Comparison of ENCODE assay signal across 15 cellular contexts in the genomic region with DNA sequence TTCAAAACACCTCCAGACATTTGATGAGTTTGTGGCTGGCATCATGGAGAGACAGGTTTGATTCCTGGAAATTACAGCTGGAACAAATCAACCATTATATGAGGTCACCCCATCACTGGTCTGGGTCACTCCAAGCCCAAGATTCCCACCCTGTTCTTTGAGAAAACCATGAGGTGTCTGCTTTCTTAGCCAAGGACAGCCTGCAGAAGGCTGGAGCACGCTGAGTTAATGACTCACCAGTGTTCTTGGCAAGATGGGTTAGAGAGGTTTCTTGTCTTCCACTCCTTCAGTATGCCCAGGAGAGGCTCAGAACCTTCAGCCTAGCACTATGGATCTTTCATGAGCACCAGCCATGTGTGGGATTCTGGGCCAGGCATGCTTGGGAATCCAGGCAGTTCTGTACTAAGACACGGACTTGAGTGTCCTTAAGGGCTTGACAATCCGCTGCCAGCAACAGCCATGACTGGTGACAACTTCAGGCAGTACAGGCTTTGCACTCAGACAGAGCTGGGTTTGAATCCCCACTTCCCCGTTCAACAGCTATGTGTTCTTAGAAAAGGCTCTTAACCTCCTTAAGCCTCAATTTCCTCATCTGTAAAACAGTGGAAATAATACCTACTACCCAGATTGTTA. TPM values are rescaled to one million over a fixed set of nuclear protein-coding genes. Genes with fewer than 3 reads are reported as not detected.
DNase-seq lines count a peak whose midpoint lies in the region; ATAC-seq and TF ChIP-seq lines count a peak whose summit lies in the region.
"Had no signal": no experiment of that assay in that cellular context is flagged by ENCODE, and none has a peak within 500 bp of the region (broad histone marks: within the 10 kb centered on the region; RNA-seq: fewer than 3 reads in every experiment).

No MANE protein-coding gene starts in this region.

- peak; percentile 55 for DNase-seq in AG09309 (ENCODE audit: low read depth)
- peak; percentile 27 for DNase-seq in LoVo (ENCODE audit: low spot score)
- no peak for DNase-seq in chondrocyte (ENCODE audit: low spot score)
- peak; percentile 49 for DNase-seq in kidney glomerular epithelial cell (lab: John Stamatoyannopoulos, UW)
- no peak for DNase-seq in NCI-H526 (lab: John Stamatoyannopoulos, UW)
- no peak for DNase-seq in activated T-cell treated with anti-CD3 and anti-CD28 coated beads, Interleukin-2, amount 50 U/mL, for 1 hour
- DNase-seq in CD4-positive, alpha-beta T cell = no peak
- DNase-seq: activated CD4-positive, alpha-beta T cell treated with anti-CD3 and anti-CD28 coated beads, Interleukin-2, amount 50 U/mL, for 1 hour; activated naive CD8-positive, alpha-beta T cell treated with anti-CD3 and anti-CD28 coated beads, Interleukin-2, amount 10 ng/mL, durations not matched to agents 7 days and 5 days; Caco-2; glutamatergic neuron; NCI-H1436 treated with DMSO at 0.1 percent for 48 hours; stimulated activated CD4-positive, alpha-beta T cell treated with anti-CD3 and anti-CD28 coated beads, Interleukin-2, amount 100 ng/mL, for 48 hours had no signal

- no peaks in the 10 kb centered on the region for H3K36me3 Mint-ChIP-seq in chondrocyte (ENCODE audit: low read depth)
- H3K36me3 Mint-ChIP-seq in CD4-positive, alpha-beta T cell (ENCODE audit: low read depth) = peaks cover 38% of the 10 kb centered on the region

- TF ChIP-seq CTCF in AG09309 (IDR thresholded peaks at IDR 0.05; ENCODE audit: control insufficient read depth, insufficient read depth, low read depth, low read length, missing control alignments) (no peak), chondrocyte (IDR thresholded peaks at IDR 0.05) (no peak)
- TF ChIP-seq CTCF in CD4-positive, alpha-beta T cell (IDR thresholded peaks at IDR 0.05) = no peak

- peaks cover 45% of the 10 kb centered on the region for H3K4me1 Mint-ChIP-seq in chondrocyte (ENCODE audit: low read depth)
- H3K4me1 Mint-ChIP-seq in CD4-positive, alpha-beta T cell (ENCODE audit: low read depth) = no peaks in the 10 kb centered on the region

- POLR2A ChIA-PET in CD4-positive, alpha-beta T cell (lab: Charles Lee) = no interaction called here

- H3K4me3 ChIP-seq in AG09309 (ENCODE audit: control insufficient read depth, low read depth, low read length) = no peak overlapping the region
- H3K4me3 ChIP-seq: suprapubic skin had no signal

- H3K27me3 ChIP-seq in CD4-positive, alpha-beta T cell (ENCODE audit: control insufficient read depth, insufficient read depth, low read length) = no peaks in the 10 kb centered on the region
- H3K27me3 ChIP-seq: suprapubic skin had no signal

- no peak overlapping the region for H3K4me3 Mint-ChIP-seq in chondrocyte (ENCODE audit: unreplicated experiment)
- H3K4me3 Mint-ChIP-seq in CD4-positive, alpha-beta T cell = no peak overlapping the region
- H3K4me3 Mint-ChIP-seq: activated naive CD8-positive, alpha-beta T cell treated with anti-CD3 and anti-CD28 coated beads, Interleukin-2, amount 10 ng/mL, durations not matched to agents 7 days and 5 days had no signal

- H3K27ac ChIP-seq in CD4-positive, alpha-beta T cell (ENCODE audit: low read depth, low read length) = no peak overlapping the region
- H3K27ac ChIP-seq: suprapubic skin had no signal

- H3K27me3 Mint-ChIP-seq in chondrocyte (ENCODE audit: low read depth) = no peaks in the 10 kb centered on the region
- H3K27me3 Mint-ChIP-seq in CD4-positive, alpha-beta T cell = no peaks in the 10 kb centered on the region
- H3K27me3 Mint-ChIP-seq: activated naive CD8-positive, alpha-beta T cell treated with anti-CD3 and anti-CD28 coated beads, Interleukin-2, amount 10 ng/mL, durations not matched to agents 7 days and 5 days had no signal

- no peaks in the 10 kb centered on the region for H3K9me3 Mint-ChIP-seq in chondrocyte (ENCODE audit: low read depth)
- H3K9me3 Mint-ChIP-seq in CD4-positive, alpha-beta T cell = no peaks in the 10 kb centered on the region
- H3K9me3 Mint-ChIP-seq: activated naive CD8-positive, alpha-beta T cell treated with anti-CD3 and anti-CD28 coated beads, Interleukin-2, amount 10 ng/mL, durations not matched to agents 7 days and 5 days had no signal

- H3K27ac Mint-ChIP-seq in chondrocyte (ENCODE audit: unreplicated experiment) = peak overlapping the region; percentile 71
- H3K27ac Mint-ChIP-seq in CD4-positive, alpha-beta T cell = no peak overlapping the region
- H3K27ac Mint-ChIP-seq: activated naive CD8-positive, alpha-beta T cell treated with anti-CD3 and anti-CD28 coated beads, Interleukin-2, amount 10 ng/mL, durations not matched to agents 7 days and 5 days had no signal

- intact Hi-C loops in CD4-positive, alpha-beta T cell (cut with DNase I, micrococcal nuclease) = no loop called here

- ATAC-seq in CD4-positive, alpha-beta T cell (ENCODE audit: poor library complexity) = no peak
- ATAC-seq in HG03342 (IDR thresholded peaks at IDR 0.05; ENCODE audit: unreplicated experiment) = no peak

- H3K9me3 ChIP-seq in CD4-positive, alpha-beta T cell (ENCODE audit: control insufficient read depth, low read length) = no peaks in the 10 kb centered on the region
- H3K9me3 ChIP-seq: Caco-2, suprapubic skin had no signal

- CTCF ChIA-PET in CD4-positive, alpha-beta T cell (lab: Charles Lee) = no interaction called here

RNA-seq across cellular contexts. Expression of a gene that starts 43.9 kb away (rescaled TPM):
- 0.07 TPM in 1 of 3 replicates, not detected in the others for total RNA-seq in chondrocyte
- total RNA-seq in CD4-positive, alpha-beta T cell = not detected
- total RNA-seq: activated naive CD8-positive, alpha-beta T cell treated with anti-CD3 and anti-CD28 coated beads, Interleukin-2, amount 10 ng/mL, durations not matched to agents 7 days and 5 days had no signal

RNA-seq across cellular contexts. Expression of a gene that starts 50.5 kb away (rescaled TPM):
- 5.0 to 6.8 TPM (median 5.8 TPM) in 3 replicates for total RNA-seq in chondrocyte
- 1 to 10 TPM; 1.8 to 2.4 TPM for total RNA-seq in CD4-positive, alpha-beta T cell

RNA-seq across cellular contexts. Expression of a gene that starts 52.5 kb away (rescaled TPM):
- 27.1 to 35.3 TPM (median 29.3 TPM) in 3 replicates for total RNA-seq in chondrocyte
- 10 to 100 TPM; 26.3 to 29.8 TPM for total RNA-seq in CD4-positive, alpha-beta T cell

Comparison
In these comparisons a context has a peak if more than half of its experiments do, and no peak if none do; other contexts are left out.
1. DNase-seq: peak in AG09309 (single experiment), LoVo (single experiment) and kidney glomerular epithelial cell (single experiment); none in chondrocyte (single experiment), NCI-H526 (0 of 2), activated T-cell treated with anti-CD3 and anti-CD28 coated beads, Interleukin-2, amount 50 U/mL, for 1 hour (single experiment) and CD4-positive, alpha-beta T cell (0 of 10).